ENCODE assay signal across 8 cellular contexts in genomic region chr4:120156115-120156718, GRCh38.
DNase-seq lines count a peak whose midpoint lies in the region; TF ChIP-seq lines count a peak whose summit lies in the region.

No MANE protein-coding gene starts in this region.

- H3K36me3 ChIP-seq in ACC112 (ENCODE audit: insufficient read depth, low read length) = no peaks in the 10 kb centered on the region
- no peaks in the 10 kb centered on the region for H3K36me3 ChIP-seq in HEK293 (ENCODE audit: control insufficient read depth in 2 of 2, insufficient read depth in 1 of 2, low read length in 2 of 2)

- H3K27ac ChIP-seq in ACC112 (ENCODE audit: low read depth, low read length) (no peak overlapping the region), HEK293 (ENCODE audit: extremely low read depth, low read depth, low read length) (no peak overlapping the region)

- no peak for TF ChIP-seq CTCF in HEK293 (tag by site-specific recombination; IDR thresholded peaks at IDR 0.05)
- peak; percentile 53 for TF ChIP-seq CTCF in foreskin fibroblast (IDR thresholded peaks at IDR 0.05; ENCODE audit: low read depth, low read length)

- peak overlapping the region; percentile 67 for H3K4me3 ChIP-seq in ACC112 (ENCODE audit: low read depth, low read length)
- no peak overlapping the region for H3K4me3 ChIP-seq in HEK293 (ENCODE audit: low read depth, low read length)
- no peak overlapping the region for H3K4me3 ChIP-seq in foreskin fibroblast (ENCODE audit: low read depth in 1 of 2, low read length in 2 of 2)

- POLR2A ChIA-PET in HEK293 (lab: Yijun Ruan, JAX) = no interaction called here

- DNase-seq in Daoy (ENCODE audit: low read depth) (peak; percentile 25), NCI-H1048 (lab: John Stamatoyannopoulos, UW) (peak; percentile 11), T1000 (lab: John Stamatoyannopoulos, UW) (peak; percentile 23), foreskin fibroblast (peak; percentile 41 to 86), putamen (ENCODE audit: low spot score) (peak; percentile 59)
- no peak for DNase-seq in activated CD4-positive, CD25-positive, alpha-beta regulatory T cell treated with anti-CD3 and anti-CD28 coated beads, Interleukin-2, amount 50 U/mL, for 72 hours

- peak overlapping the region; percentile 99 for H2AFZ ChIP-seq in ACC112 (ENCODE audit: low read length, unreplicated experiment)

- no peaks in the 10 kb centered on the region for H3K79me2 ChIP-seq in ACC112 (ENCODE audit: control insufficient read depth, insufficient read depth, low read length, unreplicated experiment)

- no peaks in the 10 kb centered on the region for H3K9me3 ChIP-seq in HEK293 (ENCODE audit: control insufficient read depth, insufficient read depth, low read depth, low read length)

- CTCF ChIA-PET in HEK293 (lab: Yijun Ruan, JAX) = interaction anchor here (0.7 to 1.0 kb wide), 4 partner anchors 291 to 956 kb away, joined by 3 to 4 read pairs (median 4); no protein-coding TSS in a partner anchor

- H3K4me1 ChIP-seq in ACC112 (ENCODE audit: control insufficient read depth, insufficient read depth, low read length, unreplicated experiment) = peaks cover 3% of the 10 kb centered on the region
- no peaks in the 10 kb centered on the region for H3K4me1 ChIP-seq in HEK293 (ENCODE audit: control insufficient read depth, insufficient read depth, low read length)

- no peaks in the 10 kb centered on the region for H3K27me3 ChIP-seq in ACC112 (ENCODE audit: insufficient read depth, low read length)

TF ChIP-seq in HEK293, 187 proteins besides CTCF, POLR2A, EP300 and RAD21:
- no peak for TF ChIP-seq ZNF558 (tag by site-specific recombination; IDR thresholded peaks at IDR 0.05)
- TF ChIP-seq ZNF548 (tag by site-specific recombination; IDR thresholded peaks at IDR 0.05) = no peak
- peak; percentile 74 for TF ChIP-seq ZNF654 (tag by site-specific recombination; IDR thresholded peaks at IDR 0.05; ENCODE audit: low read depth)
